In the genomic region with DNA sequence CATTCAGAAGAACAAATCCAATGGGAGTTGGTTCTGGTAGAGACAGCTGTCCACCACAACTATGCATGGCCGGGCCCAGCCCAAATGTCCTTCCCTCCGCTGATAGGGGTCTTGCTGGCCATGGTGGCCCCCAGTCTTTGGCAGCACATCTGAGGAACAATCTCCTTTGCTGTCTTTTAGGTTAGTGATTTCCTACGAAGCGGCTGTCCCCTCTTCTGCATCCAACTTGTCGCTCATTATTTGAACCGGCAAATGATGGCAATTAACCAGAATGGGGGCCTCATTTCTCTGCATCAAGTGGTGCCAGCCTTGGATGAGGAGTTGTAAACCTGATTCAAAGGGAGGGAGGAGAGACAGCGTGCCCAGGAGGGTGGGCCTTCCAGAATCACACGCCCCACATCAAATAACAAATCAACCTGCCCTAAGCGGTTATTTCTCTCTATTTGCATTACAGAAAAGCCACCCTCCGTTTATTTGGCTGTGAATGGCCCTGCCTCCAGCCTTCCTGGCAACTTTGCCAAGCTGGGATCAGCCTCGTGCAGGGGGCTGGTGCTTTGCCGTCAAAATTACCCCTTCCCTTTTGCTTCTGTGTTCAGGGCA, we compare ENCODE assay signal across 20 cellular contexts.
DNase-seq lines count a peak whose midpoint lies in the region; ATAC-seq, FAIRE-seq and TF ChIP-seq lines count a peak whose summit lies in the region.
"Had no signal": no experiment of that assay in that cellular context is flagged by ENCODE, and none has a peak within 500 bp of the region (broad histone marks: within the 10 kb centered on the region; RNA-seq: fewer than 3 reads in every experiment).

No MANE protein-coding gene starts in this region.

- DNase-seq in HCT116 (ENCODE audit: low read depth, low spot score), result no peak
- DNase-seq in WTC11 (ENCODE audit: low spot score), result no peak
- DNase-seq in mesenteric fat pad (ENCODE audit: low spot score), result peak; percentile 77
- peak; percentile 73 for DNase-seq in osteoblast (ENCODE audit: insufficient read length, low spot score, missing footprints)
- DNase-seq in islet precursor cell, result no peak
- DNase-seq in WERI-Rb-1, result no peak
- DNase-seq in HTR-8/SVneo (ENCODE audit: insufficient read length, low spot score), result no peak
- DNase-seq: DMS 273 treated with DMSO at 0.1 percent for 48 hours, NCI-H526 treated with DMSO at 0.1 percent for 48 hours, spleen had no signal

- peaks cover 8% of the 10 kb centered on the region for H3K27me3 Mint-ChIP-seq in WTC11 (ENCODE audit: low read depth)

- no peaks in the 10 kb centered on the region for H3K9me2 ChIP-seq in HCT116 (ENCODE audit: insufficient read depth)

- CTCF ChIA-PET in HCT116 (lab: Charles Lee) (interaction anchor here (0.8 to 3.5 kb wide), 21 partner anchors 8 to 1380 kb away, joined by 3 to 50 read pairs (median 4); no protein-coding TSS in a partner anchor), WTC11 (lab: Charles Lee) (interaction anchor here (0.9 to 2.6 kb wide), 25 partner anchors 10 to 871 kb away, joined by 3 to 27 read pairs (median 5); no protein-coding TSS in a partner anchor)

- H3K4me3 ChIP-seq in HCT116 (replicated peaks in 1 of 2; ENCODE audit: low read depth in 1 of 2, low read length in 2 of 2) (no peak overlapping the region), osteoblast (ENCODE audit: insufficient read depth, low read length) (no peak overlapping the region), WERI-Rb-1 (ENCODE audit: low read depth, low read length) (no peak overlapping the region)
- H3K4me3 ChIP-seq: hepatocyte, PC-9, spleen, stomach, thyroid gland had no signal

- H2AFZ ChIP-seq in HCT116 (ENCODE audit: low read depth, low read length, poor library complexity, severe bottlenecking) (peak overlapping the region; percentile 85), osteoblast (ENCODE audit: low read length) (peak overlapping the region; percentile 6)
- H2AFZ ChIP-seq: hepatocyte, PC-9 had no signal

- TF ChIP-seq CTCF in HCT116 (IDR thresholded peaks at IDR 0.05 in 2 of 3, conservative IDR thresholded peaks at IDR 0.05 in 1 of 3; ENCODE audit: borderline replicate concordance in 1 of 3, insufficient read depth in 1 of 3, low read depth in 2 of 3, low read length in 2 of 3) (no peak), WTC11 (IDR thresholded peaks at IDR 0.05) (no peak), osteoblast (IDR thresholded peaks at IDR 0.05; ENCODE audit: extremely low read depth, low read depth, low read length) (no peak), WERI-Rb-1 (IDR thresholded peaks at IDR 0.05; ENCODE audit: low read depth, low read length) (no peak)

- RAD21 ChIA-PET in HCT116 (lab: Charles Lee; ENCODE audit: low non-redundant PET in 1 of 2, low total read pairs in 2 of 2, uncharacterized antibody in 2 of 2, unreplicated experiment in 2 of 2), result interaction anchor here (1.2 to 1.7 kb wide), 4 partner anchors 263 to 871 kb away, joined by 5 to 11 read pairs (median 8); no protein-coding TSS in a partner anchor

- no peaks in the 10 kb centered on the region for H3K36me3 Mint-ChIP-seq in WTC11
- H3K36me3 Mint-ChIP-seq: CD4-positive, alpha-beta memory T cell; naive B cell had no signal

- TF ChIP-seq POLR2A in HCT116 (IDR thresholded peaks at IDR 0.05; ENCODE audit: borderline replicate concordance, extremely low read depth, insufficient read depth, insufficient read length), result no peak

- H3K36me3 ChIP-seq in HCT116 (ENCODE audit: control insufficient read depth in 1 of 2, insufficient read depth in 2 of 2, low read length in 2 of 2) (no peaks in the 10 kb centered on the region), osteoblast (ENCODE audit: insufficient read depth, low read length) (no peaks in the 10 kb centered on the region), WERI-Rb-1 (no peaks in the 10 kb centered on the region)
- H3K36me3 ChIP-seq: spleen, stomach, thyroid gland had no signal

- H3K9me3 ChIP-seq in HCT116 (ENCODE audit: control insufficient read depth in 1 of 2, insufficient read depth in 1 of 2, low read depth in 1 of 2, low read length in 2 of 2) (no peaks in the 10 kb centered on the region), osteoblast (ENCODE audit: low read depth, low read length) (no peaks in the 10 kb centered on the region), WERI-Rb-1 (ENCODE audit: severe bottlenecking) (no peaks in the 10 kb centered on the region)
- H3K9me3 ChIP-seq: spleen, stomach, thyroid gland had no signal

- H3K9ac ChIP-seq in HCT116 (ENCODE audit: low read length), result no peak overlapping the region

- ATAC-seq in HCT116 (peak; percentile 8; the same call in 1 of the 2 replicates), WTC11 (peak; percentile 56), GM21390 (IDR thresholded peaks at IDR 0.05; ENCODE audit: unreplicated experiment) (no peak)

- H3K27me3 ChIP-seq in HCT116 (ENCODE audit: insufficient read depth, low read length), result no peaks in the 10 kb centered on the region
- H3K27me3 ChIP-seq in osteoblast (ENCODE audit: insufficient read depth, low read length), result no peaks in the 10 kb centered on the region
- peaks cover 36% of the 10 kb centered on the region for H3K27me3 ChIP-seq in WERI-Rb-1 (ENCODE audit: insufficient read depth, low read depth, severe bottlenecking)
- H3K27me3 ChIP-seq: hepatocyte, spleen, stomach, thyroid gland had no signal

- intact Hi-C loops in HCT116 (cut with micrococcal nuclease), result loop anchor here (1.0 to 10.0 kb wide), 5 partner anchors 263 to 1381 kb away; no protein-coding TSS in a partner anchor

- no peak overlapping the region for H3K27ac Mint-ChIP-seq in WTC11
- H3K27ac Mint-ChIP-seq: activated naive CD4-positive, alpha-beta T cell treated with anti-CD3 and anti-CD28 coated beads, Interleukin-2, amount 50 U/mL, for 24 hours; naive B cell had no signal

- FAIRE-seq in HTR-8/SVneo (lab: Jason Lieb, UNC), result no peak
- FAIRE-seq: bronchial epithelial cell, H54 had no signal

- H3K9me3 Mint-ChIP-seq in WTC11, result peaks cover 8% of the 10 kb centered on the region
- H3K9me3 Mint-ChIP-seq: activated naive CD4-positive, alpha-beta T cell treated with anti-CD3 and anti-CD28 coated beads, Interleukin-2, amount 50 U/mL, for 24 hours; CD4-positive, alpha-beta memory T cell had no signal

- TF ChIP-seq RAD21 in HCT116 (IDR thresholded peaks at IDR 0.05; ENCODE audit: low read depth), result no peak

- H3K4me3 Mint-ChIP-seq in WTC11, result no peak overlapping the region
- H3K4me3 Mint-ChIP-seq: activated naive CD4-positive, alpha-beta T cell treated with anti-CD3 and anti-CD28 coated beads, Interleukin-2, amount 50 U/mL, for 24 hours; CD4-positive, alpha-beta memory T cell had no signal

- H4K20me1 ChIP-seq in HCT116 (ENCODE audit: insufficient read depth), result no peaks in the 10 kb centered on the region
- H4K20me1 ChIP-seq in osteoblast (ENCODE audit: insufficient read depth, low read length), result no peaks in the 10 kb centered on the region

- H3K27ac ChIP-seq in HCT116 (ENCODE audit: low read depth, low read length), result no peak overlapping the region
- H3K27ac ChIP-seq in osteoblast (ENCODE audit: low read depth, low read length), result no peak overlapping the region
- no peak overlapping the region for H3K27ac ChIP-seq in WERI-Rb-1
- H3K27ac ChIP-seq: hepatocyte, PC-9, spleen, thyroid gland had no signal

- H3K4me1 Mint-ChIP-seq in WTC11, result peaks cover 34% of the 10 kb centered on the region

- no TSS peak for BruUV-seq in HCT116 (replicated peaks; lab: Mats Ljungman, UMichigan)

- H3K4me2 ChIP-seq in HCT116 (ENCODE audit: low read length) (peak overlapping the region; percentile 33), osteoblast (ENCODE audit: insufficient read depth, low read length) (no peak overlapping the region)
- H3K4me2 ChIP-seq: hepatocyte, PC-9 had no signal

- H3K79me2 ChIP-seq in HCT116 (ENCODE audit: insufficient read depth, low read length) (no peaks in the 10 kb centered on the region), osteoblast (ENCODE audit: insufficient read depth, low read length) (no peaks in the 10 kb centered on the region)
- H3K79me2 ChIP-seq: hepatocyte had no signal

- POLR2A ChIA-PET in HCT116 (lab: Charles Lee), result no interaction called here
- POLR2A ChIA-PET in WTC11 (lab: Charles Lee), result interaction anchor here (0.5 to 1.0 kb wide), 2 partner anchors 159 to 280 kb away, joined by 3 to 4 read pairs; no protein-coding TSS in a partner anchor

- H3K4me1 ChIP-seq in HCT116 (ENCODE audit: control insufficient read depth in 1 of 2, insufficient read depth in 2 of 2, low read length in 2 of 2) (peaks cover 4 to 16% of the 10 kb centered on the region in 2 experiments; a peak in 3 of 4 replicates), osteoblast (ENCODE audit: insufficient read depth, low read length) (no peaks in the 10 kb centered on the region)
- H3K4me1 ChIP-seq: thyroid gland had no signal

TF ChIP-seq in HCT116, 20 proteins besides CTCF, POLR2A, EP300 and RAD21:
- TF ChIP-seq EZH2phosphoT487 (IDR thresholded peaks at IDR 0.05; ENCODE audit: borderline replicate concordance) (no peak), FOSL1 (IDR thresholded peaks at IDR 0.05; ENCODE audit: low read depth) (no peak), SP1 (IDR thresholded peaks at IDR 0.05; ENCODE audit: low read depth) (no peak), ZFX (IDR thresholded peaks at IDR 0.05) (no peak), ELF1 (IDR thresholded peaks at IDR 0.05; ENCODE audit: borderline replicate concordance, low read depth) (no peak)

TF ChIP-seq in WTC11, 78 proteins besides CTCF, POLR2A, EP300 and RAD21 (continues in another document):
- no peak for TF ChIP-seq PRRX2 (CRISPR knock-in tag; IDR thresholded peaks at IDR 0.05)
- no peak for TF ChIP-seq ELF4 (CRISPR knock-in tag; IDR thresholded peaks at IDR 0.05; ENCODE audit: low read depth)
- TF ChIP-seq, protein P1, sequence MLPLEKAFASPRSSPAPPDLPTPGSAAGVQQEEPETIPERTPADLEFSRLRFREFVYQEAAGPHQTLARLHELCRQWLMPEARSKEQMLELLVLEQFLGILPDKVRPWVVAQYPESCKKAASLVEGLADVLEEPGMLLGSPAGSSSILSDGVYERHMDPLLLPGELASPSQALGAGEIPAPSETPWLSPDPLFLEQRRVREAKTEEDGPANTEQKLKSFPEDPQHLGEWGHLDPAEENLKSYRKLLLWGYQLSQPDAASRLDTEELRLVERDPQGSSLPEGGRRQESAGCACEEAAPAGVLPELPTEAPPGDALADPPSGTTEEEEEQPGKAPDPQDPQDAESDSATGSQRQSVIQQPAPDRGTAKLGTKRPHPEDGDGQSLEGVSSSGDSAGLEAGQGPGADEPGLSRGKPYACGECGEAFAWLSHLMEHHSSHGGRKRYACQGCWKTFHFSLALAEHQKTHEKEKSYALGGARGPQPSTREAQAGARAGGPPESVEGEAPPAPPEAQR (CRISPR knock-in tag; IDR thresholded peaks at IDR 0.05), result no peak
- TF ChIP-seq USF1 (CRISPR knock-in tag; IDR thresholded peaks at IDR 0.05), result no peak

Comparison
In these comparisons a context has a peak if more than half of its experiments do, and no peak if none do; other contexts are left out.
1. DNase-seq: peak in mesenteric fat pad (single experiment) and osteoblast (single experiment); none in HCT116 (single experiment), WTC11 (single experiment), islet precursor cell (single experiment), WERI-Rb-1 (single experiment) and HTR-8/SVneo (single experiment).